Comparison of ENCODE assay signal across 1 cellular context in genomic region chr7:21450876-21451275, GRCh38.
A peak's percentile ranks its signal among the peaks of the same experiment; 100 is the strongest.
TF ChIP-seq lines count a peak whose summit lies in the region.

No MANE protein-coding gene starts in this region.

TF ChIP-seq in K562, 482 proteins besides CTCF, POLR2A, EP300 and RAD21 (continued from another document):
- TF ChIP-seq BHLHE40 (IDR thresholded peaks at IDR 0.05; ENCODE audit: low read length) (peak; percentile 56), PRDM10 (IDR thresholded peaks at IDR 0.05; ENCODE audit: partially characterized antibody) (peak; percentile 67)
